8 cellular contexts compared by ENCODE assay signal in the genomic region with DNA sequence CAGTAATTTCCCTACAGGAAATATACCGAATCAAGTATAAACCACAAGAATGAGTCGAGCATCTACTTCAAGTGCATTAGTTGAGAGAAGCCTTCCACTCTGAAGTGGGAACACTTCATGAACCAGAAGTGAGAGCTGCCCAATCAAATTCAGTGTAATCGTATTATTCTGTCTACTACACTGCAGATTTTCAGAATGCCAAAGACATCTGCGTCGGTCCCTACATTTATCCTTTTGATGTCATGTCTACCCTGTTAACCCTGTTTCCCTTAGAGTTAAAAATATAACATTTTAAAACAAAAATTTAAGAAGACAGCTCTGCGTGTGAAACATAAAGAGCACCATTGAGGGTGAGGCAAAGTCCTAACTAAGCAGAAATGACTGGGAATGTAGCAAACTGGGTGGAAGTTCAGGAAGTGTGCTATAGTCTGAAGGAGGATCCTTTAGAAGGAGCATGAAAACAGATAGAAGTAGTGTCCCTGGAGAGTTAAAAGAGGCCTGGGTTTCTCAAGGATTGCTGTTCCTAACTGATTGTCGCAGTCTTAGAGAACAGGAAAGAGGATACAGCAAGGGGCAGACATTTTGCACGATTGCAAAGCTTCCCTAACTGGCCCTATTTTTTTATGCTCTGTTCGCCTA.
DNase-seq lines count a peak whose midpoint lies in the region; FAIRE-seq and TF ChIP-seq lines count a peak whose summit lies in the region.

No MANE protein-coding gene starts in this region.

- DNase-seq in H54 (ENCODE audit: insufficient read length, low spot score) (no peak), NB4 (ENCODE audit: low read depth) (peak; percentile 85), immature natural killer cell (peak in 2 of 3 donors; percentile 12 to 23), NCI-H2196 (lab: John Stamatoyannopoulos, UW; ENCODE audit: unreplicated experiment) (no peak), GM03348 (ENCODE audit: low spot score) (no peak)
- DNase-seq in activated T-helper 1 cell treated with anti-CD3 and anti-CD28 coated beads, Interleukin-12 subunit alpha, Interleukin-12 subunit beta, Interleukin-2, Interleukin-4 antibody, amounts not matched to agents 30 ng/mL and 10 ng/mL and 1 ng/mL, durations not matched to agents 14 hours and 24 hours and 36 hours (ENCODE audit: low spot score) = no peak

- H3K4me3 ChIP-seq in GM08714 (ENCODE audit: low read length) = peak overlapping the region; percentile 95
- H3K4me3 ChIP-seq in NB4 (ENCODE audit: low read depth, low read length) = peak overlapping the region; percentile 96
- peak overlapping the region; percentile 42 to 63 (median 53) for H3K4me3 ChIP-seq in subcutaneous abdominal adipose tissue (ENCODE audit: low read depth in 1 of 5, low read length in 5 of 5)

- intact Hi-C loops in activated T-helper 1 cell treated with anti-CD3 and anti-CD28 coated beads, Interleukin-12 subunit alpha, Interleukin-12 subunit beta, Interleukin-2, Interleukin-4 antibody, amounts not matched to agents 30 ng/mL and 10 ng/mL and 1 ng/mL, durations not matched to agents 14 hours and 24 hours and 36 hours (cut with micrococcal nuclease) = loop anchor here (1.0 to 10.0 kb wide), 5 partner anchors 7 to 1225 kb away; partner anchors contain the start of gene DENND1B

- peaks cover 66% of the 10 kb centered on the region for H3K4me1 Mint-ChIP-seq in activated T-helper 1 cell treated with anti-CD3 and anti-CD28 coated beads, Interleukin-12 subunit alpha, Interleukin-12 subunit beta, Interleukin-2, Interleukin-4 antibody, amounts not matched to agents 30 ng/mL and 10 ng/mL and 1 ng/mL, durations not matched to agents 14 hours and 24 hours and 36 hours (ENCODE audit: low read depth)
- peaks cover 50 to 56% of the 10 kb centered on the region in 2 donors for H3K4me1 Mint-ChIP-seq in immature natural killer cell

- H3K4me3 Mint-ChIP-seq in activated T-helper 1 cell treated with anti-CD3 and anti-CD28 coated beads, Interleukin-12 subunit alpha, Interleukin-12 subunit beta, Interleukin-2, Interleukin-4 antibody, amounts not matched to agents 30 ng/mL and 10 ng/mL and 1 ng/mL, durations not matched to agents 14 hours and 24 hours and 36 hours = peak overlapping the region; percentile 86
- peak overlapping the region; percentile 71 to 86 (median 81) for H3K4me3 Mint-ChIP-seq in immature natural killer cell

- no peaks in the 10 kb centered on the region for H3K36me3 ChIP-seq in subcutaneous abdominal adipose tissue (ENCODE audit: control insufficient read depth in 5 of 5, insufficient read depth in 5 of 5, low read length in 5 of 5)

- peak; percentile 90 for FAIRE-seq in H54 (lab: Jason Lieb, UNC)

- no peaks in the 10 kb centered on the region for H3K27me3 ChIP-seq in subcutaneous abdominal adipose tissue (ENCODE audit: control insufficient read depth in 5 of 5, insufficient read depth in 4 of 5, low read length in 5 of 5)

- TF ChIP-seq POLR2A in H54 (IDR thresholded peaks at IDR 0.05; ENCODE audit: low read depth, low read length) (no peak), NB4 (IDR thresholded peaks at IDR 0.05; ENCODE audit: extremely low read depth, insufficient read length) (no peak)

- no peaks in the 10 kb centered on the region for H3K9me3 Mint-ChIP-seq in activated T-helper 1 cell treated with anti-CD3 and anti-CD28 coated beads, Interleukin-12 subunit alpha, Interleukin-12 subunit beta, Interleukin-2, Interleukin-4 antibody, amounts not matched to agents 30 ng/mL and 10 ng/mL and 1 ng/mL, durations not matched to agents 14 hours and 24 hours and 36 hours
- H3K9me3 Mint-ChIP-seq in immature natural killer cell = no peaks in the 10 kb centered on the region

- H3K4me1 ChIP-seq in subcutaneous abdominal adipose tissue (ENCODE audit: control insufficient read depth in 5 of 5, insufficient read depth in 5 of 5, low read length in 5 of 5) = peaks cover 0 to 22% (median 20%) of the 10 kb centered on the region in 5 donors

- H3K27ac ChIP-seq in subcutaneous abdominal adipose tissue (ENCODE audit: low read depth, low read length) = no peak overlapping the region

- H3K27me3 Mint-ChIP-seq in activated T-helper 1 cell treated with anti-CD3 and anti-CD28 coated beads, Interleukin-12 subunit alpha, Interleukin-12 subunit beta, Interleukin-2, Interleukin-4 antibody, amounts not matched to agents 30 ng/mL and 10 ng/mL and 1 ng/mL, durations not matched to agents 14 hours and 24 hours and 36 hours (ENCODE audit: insufficient read depth) = no peaks in the 10 kb centered on the region
- no peaks in the 10 kb centered on the region for H3K27me3 Mint-ChIP-seq in immature natural killer cell (ENCODE audit: low read depth in 3 of 3)

- peaks cover 16% of the 10 kb centered on the region for H3K36me3 Mint-ChIP-seq in activated T-helper 1 cell treated with anti-CD3 and anti-CD28 coated beads, Interleukin-12 subunit alpha, Interleukin-12 subunit beta, Interleukin-2, Interleukin-4 antibody, amounts not matched to agents 30 ng/mL and 10 ng/mL and 1 ng/mL, durations not matched to agents 14 hours and 24 hours and 36 hours (ENCODE audit: low read depth)
- H3K36me3 Mint-ChIP-seq in immature natural killer cell = no peaks in the 10 kb centered on the region

- TF ChIP-seq CTCF in NB4 (IDR thresholded peaks at IDR 0.05; ENCODE audit: low read depth, low read length) = no peak

- H3K9me3 ChIP-seq in subcutaneous abdominal adipose tissue (ENCODE audit: control insufficient read depth in 5 of 5, low read length in 5 of 5) = no peaks in the 10 kb centered on the region

- peak overlapping the region in 4 of 5 donors; percentile 30 to 63 (median 57) for H3K9ac ChIP-seq in subcutaneous abdominal adipose tissue (ENCODE audit: low read length in 5 of 5)

- H3K27ac Mint-ChIP-seq in activated T-helper 1 cell treated with anti-CD3 and anti-CD28 coated beads, Interleukin-12 subunit alpha, Interleukin-12 subunit beta, Interleukin-2, Interleukin-4 antibody, amounts not matched to agents 30 ng/mL and 10 ng/mL and 1 ng/mL, durations not matched to agents 14 hours and 24 hours and 36 hours = peak overlapping the region; percentile 93
- H3K27ac Mint-ChIP-seq in immature natural killer cell = peak overlapping the region; percentile 40 to 87 (median 80)

Comparison
In these comparisons a context has a peak if more than half of its experiments do, and no peak if none do; other contexts are left out.
1. DNase-seq: peak in NB4 (single experiment) and immature natural killer cell (2 of 3); none in H54 (single experiment), activated T-helper 1 cell treated with anti-CD3 and anti-CD28 coated beads, Interleukin-12 subunit alpha, Interleukin-12 subunit beta, Interleukin-2, Interleukin-4 antibody, amounts not matched to agents 30 ng/mL and 10 ng/mL and 1 ng/mL, durations not matched to agents 14 hours and 24 hours and 36 hours (single experiment), NCI-H2196 (single experiment) and GM03348 (single experiment).
2. Peak in every context shown above with its lines, with median percentiles within 50 percentile points of each other: H3K4me3 ChIP-seq.